Comparison of ENCODE assay signal across 8 cellular contexts in genomic region chr1:199243423-199244061, GRCh38.
DNase-seq lines count a peak whose midpoint lies in the region; ATAC-seq and TF ChIP-seq lines count a peak whose summit lies in the region.

No MANE protein-coding gene starts in this region.

- H3K27me3 ChIP-seq in BJ (ENCODE audit: control insufficient read depth, insufficient read depth, low read length), result no peaks in the 10 kb centered on the region

- TF ChIP-seq CTCF in BJ (IDR thresholded peaks at IDR 0.05; ENCODE audit: insufficient read depth, low read depth, low read length) (peak; percentile 67), fibroblast of pulmonary artery (IDR thresholded peaks at IDR 0.05; ENCODE audit: low read length, missing control alignments) (peak; percentile 70), osteocyte (IDR thresholded peaks at IDR 0.05) (peak; percentile 64)

- no peaks in the 10 kb centered on the region for H3K27me3 Mint-ChIP-seq in osteocyte (ENCODE audit: unreplicated experiment)

- no peak overlapping the region for H3K4me3 ChIP-seq in BJ (ENCODE audit: low read depth, low read length)
- no peak overlapping the region for H3K4me3 ChIP-seq in fibroblast of pulmonary artery (replicated peaks; ENCODE audit: low read depth, low read length)

- H3K9me3 Mint-ChIP-seq in osteocyte (ENCODE audit: unreplicated experiment), result peaks cover under 1% of the 10 kb centered on the region

- DNase-seq in BJ (ENCODE audit: low read depth) (no peak), NOMO-1 (lab: John Stamatoyannopoulos, UW; ENCODE audit: unreplicated experiment in 2 of 2) (peak; percentile 67 to 71), fibroblast of pulmonary artery (ENCODE audit: low read depth) (peak; percentile 57), osteocyte (ENCODE audit: extremely low spot score, unreplicated experiment) (no peak), NCI-H187 (lab: John Stamatoyannopoulos, UW) (no peak)
- DNase-seq in activated CD8-positive, alpha-beta memory T cell treated with anti-CD3 and anti-CD28 coated beads, Interleukin-2, amount 50 U/mL, for 24 hours (ENCODE audit: extremely low read depth), result peak; percentile 24

- H3K4me1 Mint-ChIP-seq in osteocyte (ENCODE audit: unreplicated experiment), result peaks cover 2% of the 10 kb centered on the region

- POLR2A ChIA-PET in BJ (lab: Charles Lee), result no interaction called here

- no peaks in the 10 kb centered on the region for H3K36me3 Mint-ChIP-seq in osteocyte (ENCODE audit: unreplicated experiment)

- no peak overlapping the region for H3K27ac Mint-ChIP-seq in osteocyte (ENCODE audit: unreplicated experiment)

- CTCF ChIA-PET in BJ (lab: Yijun Ruan, JAX), result interaction anchor here (0.7 to 2.7 kb wide), 11 partner anchors 10 to 487 kb away, joined by 3 to 10 read pairs (median 5); no protein-coding TSS in a partner anchor

- no peaks in the 10 kb centered on the region for H3K36me3 ChIP-seq in BJ (ENCODE audit: control insufficient read depth, insufficient read depth, low read length)

- no peak overlapping the region for H3K4me3 Mint-ChIP-seq in osteocyte (ENCODE audit: unreplicated experiment)

- ATAC-seq in GM18873 (IDR thresholded peaks at IDR 0.05; ENCODE audit: low FRiP score, unreplicated experiment) (peak; percentile 96), HG03066 (IDR thresholded peaks at IDR 0.05; ENCODE audit: low read depth, unreplicated experiment) (peak; percentile 97)

Comparison
In these comparisons a context has a peak if more than half of its experiments do, and no peak if none do; other contexts are left out.
1. DNase-seq: peak in NOMO-1 (2 of 2), activated CD8-positive, alpha-beta memory T cell treated with anti-CD3 and anti-CD28 coated beads, Interleukin-2, amount 50 U/mL, for 24 hours (single experiment) and fibroblast of pulmonary artery (single experiment); none in BJ (single experiment), osteocyte (single experiment) and NCI-H187 (0 of 2).
2. Peak in every context shown above with its lines, with median percentiles within 50 percentile points of each other: CTCF ChIP-seq.